In the genomic region with DNA sequence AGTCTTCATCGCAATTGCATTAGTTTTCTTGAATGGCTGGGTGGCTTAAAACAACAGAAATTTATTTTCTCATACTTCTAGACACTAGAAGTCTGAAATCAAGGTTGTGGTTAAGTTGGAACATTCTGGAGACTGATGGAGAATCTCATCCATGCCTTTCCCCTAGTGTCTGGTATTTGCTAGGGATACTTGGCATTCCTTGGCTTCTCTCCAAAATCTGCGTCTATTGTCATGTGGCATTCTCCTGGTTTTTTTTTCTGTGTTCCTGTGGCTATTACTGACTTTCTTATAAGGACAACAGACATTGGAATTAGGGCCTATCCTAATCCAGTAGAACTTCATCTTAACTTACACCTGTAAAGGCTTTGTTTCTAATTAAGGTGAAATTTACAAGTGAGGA, we compare ENCODE assay signal across 11 cellular contexts.
DNase-seq lines count a peak whose midpoint lies in the region; TF ChIP-seq lines count a peak whose summit lies in the region.
"Had no signal": no experiment of that assay in that cellular context is flagged by ENCODE, and none has a peak within 500 bp of the region (broad histone marks: within the 10 kb centered on the region; RNA-seq: fewer than 3 reads in every experiment).

No MANE protein-coding gene starts in this region.

- no peaks in the 10 kb centered on the region for H3K9me3 ChIP-seq in vagina
- H3K9me3 ChIP-seq in CD4-positive, alpha-beta memory T cell (ENCODE audit: control insufficient read depth in 1 of 2, low read length in 2 of 2): no peaks in the 10 kb centered on the region
- H3K9me3 ChIP-seq: gastrocnemius medialis had no signal

- no peak overlapping the region for H3K27ac ChIP-seq in vagina
- no peak overlapping the region for H3K27ac ChIP-seq in CD4-positive, alpha-beta memory T cell (ENCODE audit: low read depth, low read length)
- H3K27ac ChIP-seq: gastrocnemius medialis had no signal

- no peaks in the 10 kb centered on the region for H3K27me3 Mint-ChIP-seq in CD4-positive, alpha-beta memory T cell
- H3K27me3 Mint-ChIP-seq: natural killer cell treated with Interleukin-12 subunit alpha and Interleukin-12 subunit beta and Interleukin-15 and Interleukin-18, amount 100 ng/mL, for 72 hours had no signal

- no peak overlapping the region for H3K4me3 ChIP-seq in LNCaP clone FGC (ENCODE audit: low read depth, low read length)
- H3K4me3 ChIP-seq in kidney epithelial cell (ENCODE audit: low read depth, low read length): no peak overlapping the region
- no peak overlapping the region for H3K4me3 ChIP-seq in vagina
- H3K4me3 ChIP-seq in CD4-positive, alpha-beta memory T cell (ENCODE audit: low read length in 2 of 2): no peak overlapping the region
- H3K4me3 ChIP-seq: gastrocnemius medialis had no signal

- no peak overlapping the region for H3K27ac Mint-ChIP-seq in CD4-positive, alpha-beta memory T cell
- H3K27ac Mint-ChIP-seq: natural killer cell treated with Interleukin-12 subunit alpha and Interleukin-12 subunit beta and Interleukin-15 and Interleukin-18, amount 100 ng/mL, for 72 hours had no signal

- CTCF ChIA-PET in CD4-positive, alpha-beta memory T cell (lab: Charles Lee; ENCODE audit: partially characterized antibody): no interaction called here

- no peak for TF ChIP-seq CTCF in LNCaP clone FGC (IDR thresholded peaks at IDR 0.05; ENCODE audit: control insufficient read depth, extremely low read depth, insufficient read depth)
- TF ChIP-seq CTCF in kidney epithelial cell (IDR thresholded peaks at IDR 0.05; ENCODE audit: insufficient read depth, low read length, poor library complexity, severe bottlenecking): peak; percentile 31
- TF ChIP-seq CTCF in vagina (IDR thresholded peaks at IDR 0.05): no peak

- no peaks in the 10 kb centered on the region for H3K36me3 Mint-ChIP-seq in CD4-positive, alpha-beta memory T cell
- H3K36me3 Mint-ChIP-seq: natural killer cell treated with Interleukin-12 subunit alpha and Interleukin-12 subunit beta and Interleukin-15 and Interleukin-18, amount 100 ng/mL, for 72 hours had no signal

- H3K27me3 ChIP-seq in kidney epithelial cell (ENCODE audit: control insufficient read depth, insufficient read depth, low read length) (no peaks in the 10 kb centered on the region), vagina (no peaks in the 10 kb centered on the region)
- H3K27me3 ChIP-seq in CD4-positive, alpha-beta memory T cell (ENCODE audit: insufficient read depth, low read length): no peaks in the 10 kb centered on the region
- H3K27me3 ChIP-seq: gastrocnemius medialis had no signal

- DNase-seq in DMS53 (lab: John Stamatoyannopoulos, UW) (peak; percentile 72), LNCaP clone FGC (ENCODE audit: low read depth) (peak; percentile 1), astrocyte of the hippocampus (ENCODE audit: low read depth, low spot score) (peak; percentile 96), kidney epithelial cell (ENCODE audit: low read depth) (peak; percentile 84), vagina (ENCODE audit: extremely low spot score in 2 of 2) (no peak), NCI-H2107 treated with DMSO at 0.1 percent for 48 hours (lab: John Stamatoyannopoulos, UW; ENCODE audit: unreplicated experiment) (no peak), D341Med (ENCODE audit: low spot score) (no peak)
- DNase-seq in CD4-positive, alpha-beta memory T cell: no peak
- DNase-seq: activated CD4-positive, alpha-beta T cell treated with anti-CD3 and anti-CD28 coated beads, Interleukin-2, amount 50 U/mL, for 48 hours; gastrocnemius medialis had no signal

- H3K4me1 Mint-ChIP-seq in CD4-positive, alpha-beta memory T cell: no peaks in the 10 kb centered on the region

- peaks cover 0 to 6% (median 1%) of the 10 kb centered on the region in 8 donors for H3K9me3 Mint-ChIP-seq in CD4-positive, alpha-beta memory T cell
- H3K9me3 Mint-ChIP-seq: natural killer cell treated with Interleukin-12 subunit alpha and Interleukin-12 subunit beta and Interleukin-15 and Interleukin-18, amount 100 ng/mL, for 72 hours had no signal

- no peak for TF ChIP-seq POLR2A in vagina (IDR thresholded peaks at IDR 0.05)

- POLR2A ChIA-PET in CD4-positive, alpha-beta memory T cell (lab: Charles Lee; ENCODE audit: partially characterized antibody): no interaction called here

- H3K36me3 ChIP-seq in kidney epithelial cell (ENCODE audit: control insufficient read depth, insufficient read depth, low read length): no peaks in the 10 kb centered on the region
- H3K36me3 ChIP-seq in vagina: no peaks in the 10 kb centered on the region
- no peaks in the 10 kb centered on the region for H3K36me3 ChIP-seq in CD4-positive, alpha-beta memory T cell (ENCODE audit: insufficient read depth, low read length)
- H3K36me3 ChIP-seq: gastrocnemius medialis had no signal

- no peaks in the 10 kb centered on the region for H3K4me1 ChIP-seq in vagina
- H3K4me1 ChIP-seq in CD4-positive, alpha-beta memory T cell (ENCODE audit: insufficient read depth, low read length): no peaks in the 10 kb centered on the region
- H3K4me1 ChIP-seq: gastrocnemius medialis had no signal

- intact Hi-C loops in vagina (cut with DNase I): no loop called here
- intact Hi-C loops in CD4-positive, alpha-beta memory T cell (cut with micrococcal nuclease): no loop called here

- no peak overlapping the region for H3K4me3 Mint-ChIP-seq in CD4-positive, alpha-beta memory T cell
- H3K4me3 Mint-ChIP-seq: natural killer cell treated with Interleukin-12 subunit alpha and Interleukin-12 subunit beta and Interleukin-15 and Interleukin-18, amount 100 ng/mL, for 72 hours had no signal

Comparison
In these comparisons a context has a peak if more than half of its experiments do, and no peak if none do; other contexts are left out.
1. DNase-seq: peak in DMS53 (single experiment), LNCaP clone FGC (single experiment), astrocyte of the hippocampus (single experiment) and kidney epithelial cell (single experiment); none in vagina (0 of 2), CD4-positive, alpha-beta memory T cell (0 of 5), NCI-H2107 treated with DMSO at 0.1 percent for 48 hours (single experiment) and D341Med (single experiment).